ENCODE assay signal across 1 cellular context in genomic region chr7:29989257-29989995, GRCh38.
TF ChIP-seq lines count a peak whose summit lies in the region.

TSS of gene SCRN1 (minus strand) at chr7:29989801. CDS start at chr7:29969067, 20,734 bp downstream.

TF ChIP-seq in HepG2, 621 proteins besides CTCF, POLR2A, EP300 and RAD21 (continued from another document and continues in another):
- no peak for TF ChIP-seq ZBTB33 (CRISPR knock-in tag; IDR thresholded peaks at IDR 0.05)
- no peak for TF ChIP-seq NAIF1 (CRISPR knock-in tag; IDR thresholded peaks at IDR 0.05; ENCODE audit: borderline replicate concordance)
- 0 out of 2 replicates have a peak, but pooled peaks have one; percentile 53 for TF ChIP-seq ZNF776 (CRISPR knock-in tag; IDR thresholded peaks at IDR 0.05)
- TF ChIP-seq ATF6 (CRISPR knock-in tag; conservative IDR thresholded peaks at IDR 0.05), result no peak
- TF ChIP-seq ZNF282 (IDR thresholded peaks at IDR 0.05; ENCODE audit: partially characterized antibody), result no peak
- TF ChIP-seq RXRA (CRISPR knock-in tag; IDR thresholded peaks at IDR 0.05), result peak; percentile 48; the same call in 1 of the 2 replicates
- no peak for TF ChIP-seq ZNF432 (CRISPR knock-in tag; IDR thresholded peaks at IDR 0.05; ENCODE audit: borderline replicate concordance)
- TF ChIP-seq ZNF331 (CRISPR knock-in tag; IDR thresholded peaks at IDR 0.05), result no peak
- TF ChIP-seq ZBTB38 (CRISPR knock-in tag; IDR thresholded peaks at IDR 0.05), result no peak
- no peak for TF ChIP-seq MBNL3 (CRISPR knock-in tag; conservative IDR thresholded peaks at IDR 0.05)
- TF ChIP-seq ZBTB8A (CRISPR knock-in tag; IDR thresholded peaks at IDR 0.05; ENCODE audit: borderline replicate concordance, low read depth), result no peak
- no peak for TF ChIP-seq CENPX (CRISPR knock-in tag; IDR thresholded peaks at IDR 0.05)
- no peak for TF ChIP-seq NPAS2 (CRISPR knock-in tag; IDR thresholded peaks at IDR 0.05; ENCODE audit: borderline replicate concordance)
- no peak for TF ChIP-seq IRX3 (CRISPR knock-in tag; IDR thresholded peaks at IDR 0.05; ENCODE audit: borderline replicate concordance, low read depth)
- TF ChIP-seq ZNF333 (CRISPR knock-in tag; IDR thresholded peaks at IDR 0.05; ENCODE audit: borderline replicate concordance), result 0 out of 2 replicates have a peak, but pooled peaks have one; percentile 75
- no peak for TF ChIP-seq CC2D1A (CRISPR knock-in tag; IDR thresholded peaks at IDR 0.05)
- TF ChIP-seq ZNF512B (CRISPR knock-in tag; IDR thresholded peaks at IDR 0.05; ENCODE audit: borderline replicate concordance), result no peak
- no peak for TF ChIP-seq ZNF550 (CRISPR knock-in tag; IDR thresholded peaks at IDR 0.05; ENCODE audit: borderline replicate concordance)
- no peak for TF ChIP-seq RFX1 (IDR thresholded peaks at IDR 0.05)
- TF ChIP-seq HES4 (CRISPR knock-in tag; IDR thresholded peaks at IDR 0.05; ENCODE audit: borderline replicate concordance), result no peak; the same call in 1 of the 2 replicates
- no peak for TF ChIP-seq ZNF367 (CRISPR knock-in tag; IDR thresholded peaks at IDR 0.05; ENCODE audit: borderline replicate concordance)
- TF ChIP-seq ZNF256 (CRISPR knock-in tag; conservative IDR thresholded peaks at IDR 0.05), result no peak
- TF ChIP-seq FOXJ3 (CRISPR knock-in tag; IDR thresholded peaks at IDR 0.05; ENCODE audit: borderline replicate concordance), result no peak
- TF ChIP-seq ZSCAN31 (CRISPR knock-in tag; IDR thresholded peaks at IDR 0.05; ENCODE audit: low read depth), result no peak
- no peak; the same call in 1 of the 2 replicates for TF ChIP-seq HBP1 (CRISPR knock-in tag; IDR thresholded peaks at IDR 0.05; ENCODE audit: low read depth)
- TF ChIP-seq ZFP1 (CRISPR knock-in tag; IDR thresholded peaks at IDR 0.05), result no peak
- TF ChIP-seq BHLHE40 (IDR thresholded peaks at IDR 0.05; ENCODE audit: low read length), result peak; percentile 80
- no peak for TF ChIP-seq REL (CRISPR knock-in tag; conservative IDR thresholded peaks at IDR 0.05)
- TF ChIP-seq SMARCE1 (IDR thresholded peaks at IDR 0.05; ENCODE audit: borderline replicate concordance), result no peak
- peak; percentile 80 for TF ChIP-seq NR0B2 (CRISPR knock-in tag; IDR thresholded peaks at IDR 0.05)
- no peak for TF ChIP-seq ZKSCAN8 (CRISPR knock-in tag; IDR thresholded peaks at IDR 0.05; ENCODE audit: borderline replicate concordance)
- no peak; the same call in 1 of the 2 replicates for TF ChIP-seq ZNF777 (CRISPR knock-in tag; IDR thresholded peaks at IDR 0.05)
- TF ChIP-seq CSRNP2 (CRISPR knock-in tag; conservative IDR thresholded peaks at IDR 0.05; ENCODE audit: low read depth), result no peak
- no peak for TF ChIP-seq SNAI1 (CRISPR knock-in tag; IDR thresholded peaks at IDR 0.05; ENCODE audit: borderline replicate concordance)
- no peak for TF ChIP-seq ZNF543 (CRISPR knock-in tag; IDR thresholded peaks at IDR 0.05)
- TF ChIP-seq FOSL1 (CRISPR knock-in tag; IDR thresholded peaks at IDR 0.05; ENCODE audit: borderline replicate concordance), result no peak
- no peak for TF ChIP-seq KLF6 (CRISPR knock-in tag; IDR thresholded peaks at IDR 0.05)
- no peak for TF ChIP-seq ZNF644 (CRISPR knock-in tag; IDR thresholded peaks at IDR 0.05; ENCODE audit: low read depth)
- no peak for TF ChIP-seq ZNF883 (CRISPR knock-in tag; IDR thresholded peaks at IDR 0.05; ENCODE audit: not compliant biosample characterization)
- no peak for TF ChIP-seq STAT5B (CRISPR knock-in tag; IDR thresholded peaks at IDR 0.05)
- no peak for TF ChIP-seq SMAD1 (CRISPR knock-in tag; IDR thresholded peaks at IDR 0.05; ENCODE audit: borderline replicate concordance, low read depth)
- TF ChIP-seq E2F2 (CRISPR knock-in tag; IDR thresholded peaks at IDR 0.05; ENCODE audit: borderline replicate concordance), result no peak
- no peak for TF ChIP-seq ZBTB46 (CRISPR knock-in tag; IDR thresholded peaks at IDR 0.05; ENCODE audit: borderline replicate concordance)
- TF ChIP-seq ZNF674 (CRISPR knock-in tag; IDR thresholded peaks at IDR 0.05; ENCODE audit: low read depth), result no peak
- no peak for TF ChIP-seq TOE1 (CRISPR knock-in tag; IDR thresholded peaks at IDR 0.05)
- TF ChIP-seq RXRB (CRISPR knock-in tag; IDR thresholded peaks at IDR 0.05; ENCODE audit: borderline replicate concordance), result no peak
- TF ChIP-seq ZNF784 (CRISPR knock-in tag; IDR thresholded peaks at IDR 0.05; ENCODE audit: borderline replicate concordance), result no peak
- TF ChIP-seq MXD1 (CRISPR knock-in tag; IDR thresholded peaks at IDR 0.05), result 0 out of 2 replicates have a peak, but pooled peaks have one; percentile 41
- TF ChIP-seq TMF1 (CRISPR knock-in tag; IDR thresholded peaks at IDR 0.05; ENCODE audit: low read depth), result no peak
- no peak for TF ChIP-seq ZNF616 (CRISPR knock-in tag; IDR thresholded peaks at IDR 0.05; ENCODE audit: low read depth)
- TF ChIP-seq BRCA1 (CRISPR knock-in tag; IDR thresholded peaks at IDR 0.05), result no peak
- TF ChIP-seq ZNF275 (CRISPR knock-in tag; IDR thresholded peaks at IDR 0.05; ENCODE audit: borderline replicate concordance), result no peak
- no peak for TF ChIP-seq HOXD1 (CRISPR knock-in tag; IDR thresholded peaks at IDR 0.05)
- no peak for TF ChIP-seq HNRNPLL (IDR thresholded peaks at IDR 0.05; ENCODE audit: low read depth, low read length, poor library complexity, severe bottlenecking)
- no peak for TF ChIP-seq SP140L (CRISPR knock-in tag; IDR thresholded peaks at IDR 0.05; ENCODE audit: borderline replicate concordance)
- no peak for TF ChIP-seq SRF (IDR thresholded peaks at IDR 0.05; ENCODE audit: low read depth, low read length)
